Comparison of ENCODE assay signal across 10 cellular contexts in genomic region chr20:38790210-38791053, GRCh38. TPM values are rescaled to one million over a fixed set of nuclear protein-coding genes. Genes with fewer than 3 reads are reported as not detected.
A peak's percentile ranks its signal among the peaks of the same experiment; 100 is the strongest.
DNase-seq lines count a peak whose midpoint lies in the region; FAIRE-seq and TF ChIP-seq lines count a peak whose summit lies in the region.
"Had no signal": no experiment of that assay in that cellular context is flagged by ENCODE, and none has a peak within 500 bp of the region (broad histone marks: within the 10 kb centered on the region; RNA-seq: fewer than 3 reads in every experiment).

No MANE protein-coding gene starts in this region.

- intact Hi-C loops in thyroid gland (cut with DNase I) (no loop called here), sigmoid colon (cut with DNase I) (no loop called here)

- no peak for TF ChIP-seq POLR2A in thyroid gland (IDR thresholded peaks at IDR 0.05)
- TF ChIP-seq POLR2A in sigmoid colon (IDR thresholded peaks at IDR 0.05) = no peak

- TF ChIP-seq EP300 in sigmoid colon (IDR thresholded peaks at IDR 0.05) = no peak

- WGBS in thyroid gland, 2 donors = 30 to 38% methylated on average over 13 to 14 of the region's 15 CpGs
- 45 to 52% methylated on average over 15 of the region's 15 CpGs for WGBS in sigmoid colon, 2 donors

- H3K4me2 ChIP-seq in keratinocyte (ENCODE audit: control insufficient read depth, extremely low read depth, insufficient read depth, low read depth, low read length) = peak overlapping the region; percentile 65

- no peaks in the 10 kb centered on the region for H3K4me1 ChIP-seq in adipocyte (ENCODE audit: control insufficient read depth, insufficient read depth, low read length)
- peaks cover 7% of the 10 kb centered on the region for H3K4me1 ChIP-seq in keratinocyte (ENCODE audit: control insufficient read depth, extremely low read depth, insufficient read depth, low read length)
- no peaks in the 10 kb centered on the region for H3K4me1 ChIP-seq in thyroid gland
- no peaks in the 10 kb centered on the region for H3K4me1 ChIP-seq in sigmoid colon
- H3K4me1 ChIP-seq: HAP-1 had no signal

- no peaks in the 10 kb centered on the region for H3K27me3 Mint-ChIP-seq in activated CD4-positive, alpha-beta memory T cell treated with anti-CD3 and anti-CD28 coated beads, Interleukin-2, amount 10 ng/mL, durations not matched to agents 7 days and 5 days

- no peaks in the 10 kb centered on the region for H3K36me3 Mint-ChIP-seq in activated CD4-positive, alpha-beta memory T cell treated with anti-CD3 and anti-CD28 coated beads, Interleukin-2, amount 10 ng/mL, durations not matched to agents 7 days and 5 days (ENCODE audit: low read depth)

- H3K27ac ChIP-seq in keratinocyte (ENCODE audit: control insufficient read depth, insufficient read depth, low read length) (peak overlapping the region; percentile 84), thyroid gland (no peak overlapping the region), sigmoid colon (no peak overlapping the region)

- H3K9me1 ChIP-seq in keratinocyte (ENCODE audit: control insufficient read depth, extremely low read depth, insufficient read depth, low read length) = no peaks in the 10 kb centered on the region

- H3K9me3 ChIP-seq in adipocyte (ENCODE audit: control insufficient read depth, low read length) (peaks cover 3% of the 10 kb centered on the region), keratinocyte (ENCODE audit: control insufficient read depth, low read depth, low read length) (no peaks in the 10 kb centered on the region), thyroid gland (no peaks in the 10 kb centered on the region), sigmoid colon (no peaks in the 10 kb centered on the region)
- H3K9me3 ChIP-seq: HAP-1 had no signal

- in situ Hi-C loops in GM13977 (cut with MboI; ENCODE audit: low pct_unique_long_range_greater_than_20kb, low sequenced_read_pairs, unreplicated experiment) = no loop called here

- no peak overlapping the region for H2AFZ ChIP-seq in keratinocyte (ENCODE audit: control insufficient read depth, low read length)

- H3K36me3 ChIP-seq in adipocyte (ENCODE audit: control insufficient read depth, insufficient read depth, low read length, severe bottlenecking) = no peaks in the 10 kb centered on the region
- no peaks in the 10 kb centered on the region for H3K36me3 ChIP-seq in keratinocyte (ENCODE audit: control insufficient read depth in 2 of 2, extremely low read depth in 1 of 2, insufficient read depth in 2 of 2, low read length in 2 of 2)
- H3K36me3 ChIP-seq in thyroid gland = no peaks in the 10 kb centered on the region
- no peaks in the 10 kb centered on the region for H3K36me3 ChIP-seq in sigmoid colon
- H3K36me3 ChIP-seq: HAP-1 had no signal

- no peak for DNase-seq in AG09319 (ENCODE audit: extremely low read depth, low read depth)
- DNase-seq in GM13977 (ENCODE audit: low spot score) = no peak
- DNase-seq in NCI-H748 treated with DMSO at 0.1 percent for 48 hours (lab: John Stamatoyannopoulos, UW) = peak; percentile 24
- DNase-seq in adipocyte (ENCODE audit: low read depth) = peak; percentile 81
- DNase-seq in keratinocyte (ENCODE audit: low read depth, low spot score) = peak; percentile 38
- peak in 1 of 2 donors; percentile 29 for DNase-seq in thyroid gland
- DNase-seq in sigmoid colon = no peak
- no peak for DNase-seq in activated CD4-positive, alpha-beta memory T cell treated with anti-CD3 and anti-CD28 coated beads, Interleukin-2, amount 10 ng/mL, durations not matched to agents 7 days and 5 days

- H3K9me3 Mint-ChIP-seq in activated CD4-positive, alpha-beta memory T cell treated with anti-CD3 and anti-CD28 coated beads, Interleukin-2, amount 10 ng/mL, durations not matched to agents 7 days and 5 days = no peaks in the 10 kb centered on the region

- H3K4me3 ChIP-seq in adipocyte (ENCODE audit: low read length) (no peak overlapping the region), keratinocyte (ENCODE audit: control insufficient read depth in 2 of 3, extremely low read depth in 1 of 3, insufficient read depth in 2 of 3, low read depth in 1 of 3, low read length in 3 of 3) (peak overlapping the region in 1 of 3 experiments; percentile 30), thyroid gland (replicated peaks in 1 of 3) (no peak overlapping the region), sigmoid colon (no peak overlapping the region)
- H3K4me3 ChIP-seq: HAP-1 had no signal

- dilution Hi-C loops in keratinocyte (cut with MboI; ENCODE audit: extremely low pct_ligation_motif_present, low sequenced_read_pairs) = no loop called here

- peak; percentile 77 for FAIRE-seq in keratinocyte (lab: Jason Lieb, UNC)
- FAIRE-seq: endometrium had no signal

- H3K9ac ChIP-seq in adipocyte (ENCODE audit: low read length) (no peak overlapping the region), keratinocyte (ENCODE audit: control insufficient read depth, extremely low read depth, insufficient read depth, low read length) (peak overlapping the region; percentile 55)

- H3K4me3 Mint-ChIP-seq in activated CD4-positive, alpha-beta memory T cell treated with anti-CD3 and anti-CD28 coated beads, Interleukin-2, amount 10 ng/mL, durations not matched to agents 7 days and 5 days = no peak overlapping the region

- CTCF ChIA-PET in activated CD4-positive, alpha-beta memory T cell treated with anti-CD3 and anti-CD28 coated beads, Interleukin-2, amount 10 ng/mL, durations not matched to agents 7 days and 5 days (lab: Charles Lee) = no interaction called here

- POLR2A ChIA-PET in activated CD4-positive, alpha-beta memory T cell treated with anti-CD3 and anti-CD28 coated beads, Interleukin-2, amount 10 ng/mL, durations not matched to agents 7 days and 5 days (lab: Charles Lee) = interaction anchor here (0.9 kb wide), 1 partner anchor 13 kb away, joined by 3 read pairs; no protein-coding TSS in a partner anchor

- peaks cover 9% of the 10 kb centered on the region for H3K4me1 Mint-ChIP-seq in activated CD4-positive, alpha-beta memory T cell treated with anti-CD3 and anti-CD28 coated beads, Interleukin-2, amount 10 ng/mL, durations not matched to agents 7 days and 5 days

- H3K27ac Mint-ChIP-seq in activated CD4-positive, alpha-beta memory T cell treated with anti-CD3 and anti-CD28 coated beads, Interleukin-2, amount 10 ng/mL, durations not matched to agents 7 days and 5 days = no peak overlapping the region

- TF ChIP-seq CTCF in AG09319 (IDR thresholded peaks at IDR 0.05; ENCODE audit: low read depth, low read length) (peak; percentile 64), GM13977 (IDR thresholded peaks at IDR 0.05; ENCODE audit: extremely low read depth, insufficient read depth, missing control alignments) (peak; percentile 43), keratinocyte (optimal IDR thresholded peaks at IDR 0.05 in 1 of 3, IDR thresholded peaks at IDR 0.05 in 1 of 3, conservative IDR thresholded peaks at IDR 0.05 in 1 of 3; ENCODE audit: extremely low read depth in 1 of 3, insufficient read depth in 2 of 3, low read length in 3 of 3) (peak; percentile 56 to 69 (median 65)), thyroid gland (IDR thresholded peaks at IDR 0.05) (peak; percentile 7 to 67 (median 25)), sigmoid colon (IDR thresholded peaks at IDR 0.05) (peak in 2 of 4 experiments; percentile 31 to 57)

- H3K27me3 ChIP-seq in adipocyte (replicated peaks; ENCODE audit: control insufficient read depth, insufficient read depth, low read length) (peaks cover 7% of the 10 kb centered on the region), keratinocyte (ENCODE audit: control insufficient read depth, extremely low read depth, insufficient read depth, low read length) (no peaks in the 10 kb centered on the region), thyroid gland (no peaks in the 10 kb centered on the region), sigmoid colon (peaks cover 0 to 7% (median 0%) of the 10 kb centered on the region in 3 donors)

- no peaks in the 10 kb centered on the region for H4K20me1 ChIP-seq in keratinocyte (ENCODE audit: control insufficient read depth, extremely low read depth, insufficient read depth, low read length)

- H3K79me2 ChIP-seq in keratinocyte (ENCODE audit: control insufficient read depth, insufficient read depth, low read length) = no peaks in the 10 kb centered on the region

RNA-seq across cellular contexts. Expression of gene PPP1R16B, which starts 15.1 kb away (rescaled TPM):
- 0.19 TPM in 1 of 3 replicates, not detected in the others for polyA plus RNA-seq in keratinocyte
- polyA plus RNA-seq in keratinocyte (2011; ENCODE audit: low read depth) = not detected
- polyA plus RNA-seq in keratinocyte (2011; cell fraction: cytosol; rRNA removed) = not detected in 2 replicates
- not detected in 2 replicates for polyA plus RNA-seq in keratinocyte (2011; cell fraction: nucleus; rRNA removed)
- polyA plus RNA-seq in keratinocyte (2012; ENCODE audit: low replicate concordance) = not detected in 2 replicates
- polyA minus RNA-seq in keratinocyte = not detected in 3 replicates
- polyA minus RNA-seq in keratinocyte (2011; cell fraction: cytosol; rRNA and poly(A)+ RNA removed) = not detected
- polyA minus RNA-seq in keratinocyte (2011; cell fraction: nucleus; rRNA and poly(A)+ RNA removed) = not detected in 2 replicates
- 10 to 100 TPM in 2 of 4 donors, 1 to 10 TPM in 2; 6.3 to 14.4 (median 9.0) TPM for total RNA-seq in thyroid gland
- total RNA-seq in sigmoid colon = 1 to 10 TPM; 2.3 to 4.2 (median 3.8) TPM
- polyA plus RNA-seq in sigmoid colon = 10 to 100 TPM in 1 of 3 donors, 1 to 10 TPM in 1, under 1 TPM in 1; 0.92 to 21.7 (median 1.2) TPM
- total RNA-seq in activated CD4-positive, alpha-beta memory T cell treated with anti-CD3 and anti-CD28 coated beads, Interleukin-2, amount 10 ng/mL, durations not matched to agents 7 days and 5 days = 100 to 1,000 TPM; 113 to 119 TPM

RNA-seq across cellular contexts. Expression of gene ACTR5, which starts 42.2 kb away (rescaled TPM):
- polyA plus RNA-seq in keratinocyte (9.7 to 10.1 TPM (median 9.9 TPM) in 3 replicates), sigmoid colon (1 to 10 TPM; 1.8 to 5.6 (median 3.2) TPM)
- 5.3 TPM for polyA plus RNA-seq in keratinocyte (2011; ENCODE audit: low read depth)
- polyA plus RNA-seq in keratinocyte (2011; cell fraction: cytosol; rRNA removed) = 6.2 and 7.0 TPM in 2 replicates
- polyA plus RNA-seq in keratinocyte (2011; cell fraction: nucleus; rRNA removed) = 19.4 and 21.8 TPM in 2 replicates
- polyA plus RNA-seq in keratinocyte (2012; ENCODE audit: low replicate concordance) = 6.5 TPM in 2 replicates
- polyA minus RNA-seq in keratinocyte = 6.4 to 7.5 TPM (median 6.8 TPM) in 3 replicates
- polyA minus RNA-seq in keratinocyte (2011; cell fraction: cytosol; rRNA and poly(A)+ RNA removed) = 6.1 TPM
- polyA minus RNA-seq in keratinocyte (2011; cell fraction: nucleus; rRNA and poly(A)+ RNA removed) = 7.4 and 9.7 TPM in 2 replicates
- total RNA-seq in thyroid gland (10 to 100 TPM in 2 of 4 donors, 1 to 10 TPM in 2; 6.9 to 14.4 (median 10.4) TPM), sigmoid colon (1 to 10 TPM; 6.4 to 10.0 (median 8.6) TPM)
- 1 to 10 TPM; 9.4 to 9.9 TPM for total RNA-seq in activated CD4-positive, alpha-beta memory T cell treated with anti-CD3 and anti-CD28 coated beads, Interleukin-2, amount 10 ng/mL, durations not matched to agents 7 days and 5 days

Comparison
In these comparisons a context has a peak if more than half of its experiments do, and no peak if none do; other contexts are left out.
1. DNase-seq: peak in NCI-H748 treated with DMSO at 0.1 percent for 48 hours (single experiment), adipocyte (single experiment) and keratinocyte (single experiment); none in AG09319 (single experiment), GM13977 (single experiment), sigmoid colon (single experiment) and activated CD4-positive, alpha-beta memory T cell treated with anti-CD3 and anti-CD28 coated beads, Interleukin-2, amount 10 ng/mL, durations not matched to agents 7 days and 5 days (single experiment).
2. RNA of gene PPP1R16B, which starts 15.1 kb away (total RNA-seq): 113 to 119 TPM in activated CD4-positive, alpha-beta memory T cell treated with anti-CD3 and anti-CD28 coated beads, Interleukin-2, amount 10 ng/mL, durations not matched to agents 7 days and 5 days; 6.3 to 14.4 TPM in thyroid gland and 2.3 to 4.2 TPM in sigmoid colon; every median in the first group is over 4 times any median in the second.